Comparison of ENCODE assay signal across 20 cellular contexts in genomic region chr4:155903453-155903852, GRCh38. TPM values are rescaled to one million over a fixed set of nuclear protein-coding genes. Genes with fewer than 3 reads are reported as not detected.
"Had no signal": no experiment of that assay in that cellular context is flagged by ENCODE, and none has a peak within 500 bp of the region (broad histone marks: within the 10 kb centered on the region; RNA-seq: fewer than 3 reads in every experiment).

TDO2 (plus strand) TSS chr4:155903696; CDS start chr4:155903759, 63 bp downstream.

- H3K27me3 ChIP-seq: cardiac muscle cell, gastroesophageal sphincter, heart right ventricle, tibial artery had no signal

- H3K4me3 Mint-ChIP-seq: activated naive CD8-positive, alpha-beta T cell; activated T-helper 1 cell treated with anti-CD3 and anti-CD28 coated beads, Interleukin-12 subunit alpha, Interleukin-12 subunit beta, Interleukin-2, Interleukin-4 antibody, amounts not matched to agents 30 ng/mL and 10 ng/mL and 1 ng/mL, durations not matched to agents 14 hours and 24 hours and 36 hours; effector memory CD8-positive, alpha-beta T cell had no signal

- H3K36me3 Mint-ChIP-seq: activated naive CD8-positive, alpha-beta T cell had no signal

- H3K27ac Mint-ChIP-seq: activated naive CD8-positive, alpha-beta T cell; activated T-helper 1 cell treated with anti-CD3 and anti-CD28 coated beads, Interleukin-12 subunit alpha, Interleukin-12 subunit beta, Interleukin-2, Interleukin-4 antibody, amounts not matched to agents 30 ng/mL and 10 ng/mL and 1 ng/mL, durations not matched to agents 14 hours and 24 hours and 36 hours; effector memory CD8-positive, alpha-beta T cell had no signal

- H3K27ac ChIP-seq: cardiac muscle cell, gastroesophageal sphincter, heart right ventricle, lower lobe of right lung, tibial artery, WERI-Rb-1 had no signal

- H3K9me3 ChIP-seq: gastroesophageal sphincter, lower lobe of right lung, tibial artery had no signal

- H3K27me3 Mint-ChIP-seq: effector memory CD8-positive, alpha-beta T cell had no signal

- H3K4me1 ChIP-seq: lower lobe of right lung had no signal

- ATAC-seq: effector memory CD8-positive, alpha-beta T cell; gastroesophageal sphincter; heart right ventricle; lower lobe of right lung; stimulated activated naive CD8-positive, alpha-beta T cell treated with anti-CD3 and anti-CD28 coated beads, Interleukin-15, Interleukin-2, amounts not matched to agents 100 U/mL and 50 U/mL, for 24 hours had no signal

- H3K9me3 Mint-ChIP-seq: activated T-helper 1 cell treated with anti-CD3 and anti-CD28 coated beads, Interleukin-12 subunit alpha, Interleukin-12 subunit beta, Interleukin-2, Interleukin-4 antibody, amounts not matched to agents 30 ng/mL and 10 ng/mL and 1 ng/mL, durations not matched to agents 14 hours and 24 hours and 36 hours; effector memory CD8-positive, alpha-beta T cell had no signal

- DNase-seq: activated CD4-positive, alpha-beta T cell treated with anti-CD3 and anti-CD28 coated beads, Interleukin-2, amount 50 U/mL, for 4 hours; dermis blood vessel endothelial cell; effector memory CD8-positive, alpha-beta T cell; heart right ventricle; lower lobe of right lung; midbrain; occipital lobe; stimulated activated naive CD8-positive, alpha-beta T cell treated with anti-CD3 and anti-CD28 coated beads, Interleukin-15, Interleukin-2, amounts not matched to agents 100 U/mL and 50 U/mL, for 24 hours; substantia nigra; SW 1271; tibial artery; WERI-Rb-1 had no signal

- H3K36me3 ChIP-seq: cardiac muscle cell, gastroesophageal sphincter, heart right ventricle, lower lobe of right lung, tibial artery, WERI-Rb-1 had no signal

- H3K4me3 ChIP-seq: cardiac muscle cell, gastroesophageal sphincter, heart right ventricle, lower lobe of right lung, tibial artery had no signal

RNA-seq across cellular contexts. Expression of gene TDO2, which starts in this region (rescaled TPM):
- total RNA-seq: activated CD8-positive, alpha-beta memory T cell treated with anti-CD3 and anti-CD28 coated beads for 36 hours; activated T-helper 1 cell treated with anti-CD3 and anti-CD28 coated beads, Interleukin-12 subunit alpha, Interleukin-12 subunit beta, Interleukin-2, Interleukin-4 antibody, amounts not matched to agents 30 ng/mL and 10 ng/mL and 1 ng/mL, durations not matched to agents 14 hours and 24 hours and 36 hours; chondrocyte; dermis blood vessel endothelial cell; skeletal muscle tissue; T-helper 2 cell treated with Interferon-gamma antibody and Interleukin-4, amounts not matched to agents 100 ng/mL and 5 ng/mL, for 36 hours had no signal
